In genomic region chr5:134138416-134139376, GRCh38 we compare ENCODE assay signal across 9 cellular contexts.
DNase-seq lines count a peak whose midpoint lies in the region; ATAC-seq lines count a peak whose summit lies in the region.
"Had no signal": no experiment of that assay in that cellular context is flagged by ENCODE, and none has a peak within 500 bp of the region (broad histone marks: within the 10 kb centered on the region; RNA-seq: fewer than 3 reads in every experiment).

No MANE protein-coding gene starts in this region.

- H3K27ac ChIP-seq in effector memory CD4-positive, alpha-beta T cell (ENCODE audit: insufficient read depth, low read length, poor library complexity, severe bottlenecking), result peak overlapping the region; percentile 98
- H3K27ac ChIP-seq: uterus had no signal

- H3K27me3 ChIP-seq in effector memory CD4-positive, alpha-beta T cell (replicated peaks; ENCODE audit: control insufficient read depth, insufficient read depth, low read length, poor library complexity, severe bottlenecking), result no peaks in the 10 kb centered on the region
- H3K27me3 ChIP-seq: uterus had no signal

- peak; percentile 58 for DNase-seq in activated CD4-positive, CD25-positive, alpha-beta regulatory T cell treated with anti-CD3 and anti-CD28 coated beads, Interleukin-2, amount 50 U/mL, for 72 hours
- no peak for DNase-seq in effector memory CD4-positive, alpha-beta T cell
- peak; percentile 58 to 62 for DNase-seq in stimulated activated CD8-positive, alpha-beta memory T cell treated with anti-CD3 and anti-CD28 coated beads, Interleukin-2, amount 100 ng/mL, for 48 hours (ENCODE audit: low read depth in 2 of 2)
- no peak for DNase-seq in retina
- no peak for DNase-seq in NOMO-1 treated with dmso at 0.1 percent for 144 hours (lab: John Stamatoyannopoulos, UW; ENCODE audit: unreplicated experiment)
- DNase-seq in NCI-H524 treated with DMSO at 0.1 percent for 48 hours (lab: John Stamatoyannopoulos, UW), result no peak

- H3K9me3 ChIP-seq in effector memory CD4-positive, alpha-beta T cell (ENCODE audit: control insufficient read depth, low read length), result no peaks in the 10 kb centered on the region
- H3K9me3 ChIP-seq: uterus had no signal

- peaks cover 91% of the 10 kb centered on the region for H3K36me3 ChIP-seq in effector memory CD4-positive, alpha-beta T cell (ENCODE audit: control insufficient read depth, insufficient read depth, low read length)
- H3K36me3 ChIP-seq: uterus had no signal

- no peak overlapping the region for H3K4me3 ChIP-seq in effector memory CD4-positive, alpha-beta T cell (ENCODE audit: insufficient read depth, low read depth, low read length, poor library complexity, severe bottlenecking)
- H3K4me3 ChIP-seq: uterus had no signal

- peaks cover 67% of the 10 kb centered on the region for H3K4me1 ChIP-seq in effector memory CD4-positive, alpha-beta T cell (ENCODE audit: control insufficient read depth, insufficient read depth, low read length, poor library complexity, severe bottlenecking)
- H3K4me1 ChIP-seq: uterus had no signal

- ATAC-seq in GM18873 (IDR thresholded peaks at IDR 0.05; ENCODE audit: low FRiP score, unreplicated experiment) (peak; percentile 59), HG02938 (IDR thresholded peaks at IDR 0.05; ENCODE audit: unreplicated experiment) (peak; percentile 63)

Comparison
In these comparisons a context has a peak if more than half of its experiments do, and no peak if none do; other contexts are left out.
1. DNase-seq: peak in activated CD4-positive, CD25-positive, alpha-beta regulatory T cell treated with anti-CD3 and anti-CD28 coated beads, Interleukin-2, amount 50 U/mL, for 72 hours (single experiment) and stimulated activated CD8-positive, alpha-beta memory T cell treated with anti-CD3 and anti-CD28 coated beads, Interleukin-2, amount 100 ng/mL, for 48 hours (2 of 2); none in effector memory CD4-positive, alpha-beta T cell (0 of 3), retina (single experiment), NOMO-1 treated with dmso at 0.1 percent for 144 hours (single experiment) and NCI-H524 treated with DMSO at 0.1 percent for 48 hours (single experiment).